Comparison of ENCODE assay signal across 15 cellular contexts in genomic region chr4:70709551-70710080, GRCh38. TPM values are rescaled to one million over a fixed set of nuclear protein-coding genes. Genes with fewer than 3 reads are reported as not detected.
DNase-seq lines count a peak whose midpoint lies in the region; ATAC-seq and TF ChIP-seq lines count a peak whose summit lies in the region.
"Had no signal": no experiment of that assay in that cellular context is flagged by ENCODE, and none has a peak within 500 bp of the region (broad histone marks: within the 10 kb centered on the region; RNA-seq: fewer than 3 reads in every experiment).

No MANE protein-coding gene starts in this region.

- BruUV-seq in MCF 10A (replicated peaks; lab: Mats Ljungman, UMichigan) = no TSS peak

- peaks cover 5% of the 10 kb centered on the region for H3K36me3 Mint-ChIP-seq in stimulated activated memory B cell treated with anti-CD40 and anti-IgM and Interleukin-4, amounts not matched to agents 10 μg/mL and 1 μg/mL and 100 μg/mL, for 72 hours
- H3K36me3 Mint-ChIP-seq in MCF 10A (ENCODE audit: insufficient read depth, unreplicated experiment) = peaks cover 6% of the 10 kb centered on the region
- H3K36me3 Mint-ChIP-seq: natural killer cell treated with Interleukin-12 subunit alpha and Interleukin-12 subunit beta and Interleukin-15 and Interleukin-18, amount 100 ng/mL, for 72 hours had no signal

- no peaks in the 10 kb centered on the region for H3K9me3 Mint-ChIP-seq in stimulated activated memory B cell treated with anti-CD40 and anti-IgM and Interleukin-4, amounts not matched to agents 10 μg/mL and 1 μg/mL and 100 μg/mL, for 72 hours
- H3K9me3 Mint-ChIP-seq in MCF 10A (ENCODE audit: unreplicated experiment) = no peaks in the 10 kb centered on the region
- H3K9me3 Mint-ChIP-seq: natural killer cell treated with Interleukin-12 subunit alpha and Interleukin-12 subunit beta and Interleukin-15 and Interleukin-18, amount 100 ng/mL, for 72 hours had no signal

- TF ChIP-seq CTCF in MCF 10A (IDR thresholded peaks at IDR 0.05; ENCODE audit: unreplicated experiment) = no peak

- POLR2A ChIA-PET in MCF 10A (lab: Yijun Ruan, JAX) = no interaction called here

- CTCF ChIA-PET in MCF 10A (lab: Yijun Ruan, JAX) = no interaction called here

- peaks cover 55% of the 10 kb centered on the region for H3K4me1 Mint-ChIP-seq in stimulated activated memory B cell treated with anti-CD40 and anti-IgM and Interleukin-4, amounts not matched to agents 10 μg/mL and 1 μg/mL and 100 μg/mL, for 72 hours
- peaks cover 34% of the 10 kb centered on the region for H3K4me1 Mint-ChIP-seq in MCF 10A (ENCODE audit: insufficient read depth, unreplicated experiment)

- no peak overlapping the region for H3K4me3 Mint-ChIP-seq in stimulated activated memory B cell treated with anti-CD40 and anti-IgM and Interleukin-4, amounts not matched to agents 10 μg/mL and 1 μg/mL and 100 μg/mL, for 72 hours
- H3K4me3 Mint-ChIP-seq in MCF 10A (ENCODE audit: unreplicated experiment) = no peak overlapping the region
- H3K4me3 Mint-ChIP-seq: natural killer cell treated with Interleukin-12 subunit alpha and Interleukin-12 subunit beta and Interleukin-15 and Interleukin-18, amount 100 ng/mL, for 72 hours had no signal

- peak overlapping the region; percentile 1 for H3K27ac ChIP-seq in caudate nucleus (ENCODE audit: low read depth, low read length)
- H3K27ac ChIP-seq: adrenal gland, skin epidermis had no signal

- H3K27me3 Mint-ChIP-seq in stimulated activated memory B cell treated with anti-CD40 and anti-IgM and Interleukin-4, amounts not matched to agents 10 μg/mL and 1 μg/mL and 100 μg/mL, for 72 hours = no peaks in the 10 kb centered on the region
- H3K27me3 Mint-ChIP-seq in MCF 10A (ENCODE audit: insufficient read depth, unreplicated experiment) = no peaks in the 10 kb centered on the region
- H3K27me3 Mint-ChIP-seq: natural killer cell treated with Interleukin-12 subunit alpha and Interleukin-12 subunit beta and Interleukin-15 and Interleukin-18, amount 100 ng/mL, for 72 hours had no signal

- peak; percentile 19 for DNase-seq in DMS53 (lab: John Stamatoyannopoulos, UW)
- DNase-seq in DMS53 treated with DMSO at 0.1 percent for 48 hours (lab: John Stamatoyannopoulos, UW; ENCODE audit: unreplicated experiment) = no peak
- peak; percentile 65 for DNase-seq in NCI-H510A treated with DMSO at 0.1 percent for 48 hours (lab: John Stamatoyannopoulos, UW)
- no peak for DNase-seq in caudate nucleus (lab: John Stamatoyannopoulos, UW)
- no peak for DNase-seq in MCF 10A (ENCODE audit: unreplicated experiment)
- DNase-seq in COLO668 (lab: John Stamatoyannopoulos, UW; ENCODE audit: unreplicated experiment) = no peak
- DNase-seq: 8988T; activated CD4-positive, alpha-beta T cell treated with anti-CD3 and anti-CD28 coated beads for 48 hours; activated T-cell treated with anti-CD3 and anti-CD28 coated beads, Interleukin-2, amount 50 U/mL, for 1 hour; adrenal gland; hippocampal formation had no signal

- ATAC-seq in stimulated activated memory B cell treated with anti-CD40 and anti-IgM and Interleukin-4, amounts not matched to agents 10 μg/mL and 1 μg/mL and 100 μg/mL, for 72 hours = no peak
- no peak for ATAC-seq in GM18498 (IDR thresholded peaks at IDR 0.05; ENCODE audit: unreplicated experiment)
- ATAC-seq: natural killer cell treated with Interleukin-12 subunit alpha and Interleukin-12 subunit beta and Interleukin-15 and Interleukin-18, amount 100 ng/mL, for 72 hours had no signal

- intact Hi-C loops in MCF 10A (cut with micrococcal nuclease) = loop anchor here (5.0 kb wide), 1 partner anchor 193 kb away; the partner anchor contains the start of gene MOB1B

- peak overlapping the region; percentile 62 for H3K27ac Mint-ChIP-seq in stimulated activated memory B cell treated with anti-CD40 and anti-IgM and Interleukin-4, amounts not matched to agents 10 μg/mL and 1 μg/mL and 100 μg/mL, for 72 hours
- no peak overlapping the region for H3K27ac Mint-ChIP-seq in MCF 10A (ENCODE audit: low read depth, unreplicated experiment)
- H3K27ac Mint-ChIP-seq: natural killer cell treated with Interleukin-12 subunit alpha and Interleukin-12 subunit beta and Interleukin-15 and Interleukin-18, amount 100 ng/mL, for 72 hours had no signal

RNA-seq across cellular contexts. Expression of gene RUFY3, which starts 12.1 kb away (rescaled TPM):
- 42.7 and 48.7 TPM in 2 replicates for total RNA-seq in MCF 10A (2022)

RNA-seq across cellular contexts. Expression of gene UTP3, which starts 21.3 kb away (rescaled TPM):
- total RNA-seq in MCF 10A (2022) = 45.4 and 47.5 TPM in 2 replicates

RNA-seq across cellular contexts. Expression of gene JCHAIN, which starts 43.3 kb away (rescaled TPM):
- not detected in 2 replicates for total RNA-seq in MCF 10A (2022)

Comparison
In these comparisons a context has a peak if more than half of its experiments do, and no peak if none do; other contexts are left out.
1. DNase-seq: peak in DMS53 (single experiment) and NCI-H510A treated with DMSO at 0.1 percent for 48 hours (single experiment); none in DMS53 treated with DMSO at 0.1 percent for 48 hours (single experiment), caudate nucleus (0 of 61), MCF 10A (single experiment) and COLO668 (single experiment).